Comparison of ENCODE assay signal across 13 cellular contexts in genomic region chr15:85743392-85744045, GRCh38. TPM values are rescaled to one million over a fixed set of nuclear protein-coding genes. Genes with fewer than 3 reads are reported as not detected.
A peak's percentile ranks its signal among the peaks of the same experiment; 100 is the strongest.
DNase-seq lines count a peak whose midpoint lies in the region; ATAC-seq, FAIRE-seq and TF ChIP-seq lines count a peak whose summit lies in the region.
"Had no signal": no experiment of that assay in that cellular context is flagged by ENCODE, and none has a peak within 500 bp of the region (broad histone marks: within the 10 kb centered on the region; RNA-seq: fewer than 3 reads in every experiment).

No MANE protein-coding gene starts in this region.

- no peak overlapping the region for H3K4me3 Mint-ChIP-seq in activated CD4-positive, alpha-beta T cell treated with anti-CD3 and anti-CD28 coated beads, Interleukin-2, amount 10 ng/mL, durations not matched to agents 7 days and 5 days

- no peak overlapping the region for H4K91ac ChIP-seq in neuronal stem cell (ENCODE audit: low read depth, low read length, poor library complexity)

- H2BK12ac ChIP-seq in neuronal stem cell (ENCODE audit: low read length), result no peak overlapping the region

- no peaks in the 10 kb centered on the region for H3K79me2 ChIP-seq in HepG2 (ENCODE audit: insufficient read depth, low read length)

- peaks cover 40% of the 10 kb centered on the region for H3K36me3 ChIP-seq in SJCRH30
- H3K36me3 ChIP-seq in neuronal stem cell (replicated peaks in 1 of 2; ENCODE audit: control insufficient read depth in 2 of 2, insufficient read depth in 2 of 2, low read length in 2 of 2), result peaks cover 30 to 98% of the 10 kb centered on the region in 2 donors
- peaks cover 15 to 57% of the 10 kb centered on the region in 2 experiments for H3K36me3 ChIP-seq in HepG2 (replicated peaks in 1 of 2; ENCODE audit: control insufficient read depth in 1 of 2, insufficient read depth in 2 of 2, low read length in 2 of 2)

- no peak overlapping the region for H3K23ac ChIP-seq in neuronal stem cell (ENCODE audit: low read depth, low read length, poor library complexity)

- no peaks in the 10 kb centered on the region for H3K4me1 Mint-ChIP-seq in activated CD4-positive, alpha-beta T cell treated with anti-CD3 and anti-CD28 coated beads, Interleukin-2, amount 10 ng/mL, durations not matched to agents 7 days and 5 days

- no peaks in the 10 kb centered on the region for H3K9me3 Mint-ChIP-seq in activated CD4-positive, alpha-beta T cell treated with anti-CD3 and anti-CD28 coated beads, Interleukin-2, amount 10 ng/mL, durations not matched to agents 7 days and 5 days

- no peaks in the 10 kb centered on the region for H3K79me1 ChIP-seq in neuronal stem cell (ENCODE audit: low read depth, low read length)

- no peak overlapping the region for H3K4ac ChIP-seq in neuronal stem cell (ENCODE audit: low read length)

- H3K14ac ChIP-seq in neuronal stem cell (ENCODE audit: low read length), result no peak overlapping the region

- no TSS peak for BruUV-seq in HepG2 (replicated peaks; lab: Mats Ljungman, UMichigan)

- no peak overlapping the region for H2BK120ac ChIP-seq in neuronal stem cell (ENCODE audit: low read depth, low read length)

- H3K27ac ChIP-seq in SJCRH30 (no peak overlapping the region), neuronal stem cell (replicated peaks; ENCODE audit: low read length) (peak overlapping the region; percentile 10), HepG2 (ENCODE audit: extremely low read length, insufficient read depth, low read length) (no peak overlapping the region)
- H3K27ac ChIP-seq: transverse colon had no signal

- H3K27me3 Mint-ChIP-seq in activated CD4-positive, alpha-beta T cell treated with anti-CD3 and anti-CD28 coated beads, Interleukin-2, amount 10 ng/mL, durations not matched to agents 7 days and 5 days, result no peaks in the 10 kb centered on the region

- H3K4me3 ChIP-seq in SJCRH30 (no peak overlapping the region), neuronal stem cell (ENCODE audit: low read length in 2 of 2) (no peak overlapping the region), HepG2 (replicated peaks in 1 of 3; ENCODE audit: insufficient read depth in 1 of 3, low read depth in 2 of 3, low read length in 3 of 3) (no peak overlapping the region)
- H3K4me3 ChIP-seq: transverse colon had no signal

- no peak for TF ChIP-seq CTCF in HepG2 (CRISPR knock-in tag; IDR thresholded peaks at IDR 0.05)

- H3K36me3 Mint-ChIP-seq in activated CD4-positive, alpha-beta T cell treated with anti-CD3 and anti-CD28 coated beads, Interleukin-2, amount 10 ng/mL, durations not matched to agents 7 days and 5 days (ENCODE audit: low read depth), result peaks cover 61% of the 10 kb centered on the region

- no CpG with 5 or more reads among the region's 14 CpGs for WGBS in neuronal stem cell (ENCODE audit: extremely low coverage in 2 of 2, insufficient read length in 2 of 2, insufficient replicate concordance in 1 of 2), 2 donors
- 95% methylated on average over 14 of the region's 14 CpGs for WGBS in HepG2 (ENCODE audit: low lambda C conversion rate)

- no peak overlapping the region for H2BK15ac ChIP-seq in neuronal stem cell (ENCODE audit: low read length)

- H4K20me1 ChIP-seq in HepG2 (ENCODE audit: insufficient read depth, low read length), result no peaks in the 10 kb centered on the region; the same call in 1 of the 2 replicates

- TF ChIP-seq EP300 in HepG2 (IDR thresholded peaks at IDR 0.05; ENCODE audit: low read depth in 2 of 2, low read length in 2 of 2) (no peak), HepG2 (CRISPR knock-in tag; IDR thresholded peaks at IDR 0.05; ENCODE audit: borderline replicate concordance) (no peak)

- no peak overlapping the region for H2AFZ ChIP-seq in neuronal stem cell (ENCODE audit: low read length)
- no peak overlapping the region for H2AFZ ChIP-seq in HepG2 (ENCODE audit: low read length)

- CTCF ChIA-PET in activated CD4-positive, alpha-beta T cell treated with anti-CD3 and anti-CD28 coated beads, Interleukin-2, amount 10 ng/mL, durations not matched to agents 7 days and 5 days (lab: Charles Lee), result interaction anchor here (1.3 to 1.4 kb wide), 3 partner anchors 9 to 17 kb away, joined by 4 to 5 read pairs (median 5); no protein-coding TSS in a partner anchor
- CTCF ChIA-PET in HepG2 (lab: Yijun Ruan, JAX; ENCODE audit: low intra/inter-chr PET ratio, low total read pairs), result no interaction called here

- FAIRE-seq in HepG2 (lab: Jason Lieb, UNC), result no peak
- FAIRE-seq: TTC549 had no signal

- H3K9me3 ChIP-seq in SJCRH30 (replicated peaks), result no peaks in the 10 kb centered on the region
- H3K9me3 ChIP-seq in neuronal stem cell (replicated peaks in 1 of 2; ENCODE audit: control insufficient read depth in 2 of 2, insufficient read depth in 1 of 2, low read depth in 1 of 2, low read length in 2 of 2), result no peaks in the 10 kb centered on the region
- H3K9me3 ChIP-seq in HepG2 (ENCODE audit: low read length), result no peaks in the 10 kb centered on the region
- H3K9me3 ChIP-seq: transverse colon had no signal

- H3K4me2 ChIP-seq in neuronal stem cell (ENCODE audit: insufficient read depth, low read length, poor library complexity, severe bottlenecking) (no peak overlapping the region), HepG2 (ENCODE audit: low read depth, low read length) (no peak overlapping the region)

- TF ChIP-seq POLR2A in HepG2 (IDR thresholded peaks at IDR 0.05; ENCODE audit: insufficient read depth in 1 of 2, low read depth in 2 of 2, low read length in 2 of 2), result no peak

- no peak for TF ChIP-seq RAD21 in HepG2 (CRISPR knock-in tag; IDR thresholded peaks at IDR 0.05)

- H3K27ac Mint-ChIP-seq in activated CD4-positive, alpha-beta T cell treated with anti-CD3 and anti-CD28 coated beads, Interleukin-2, amount 10 ng/mL, durations not matched to agents 7 days and 5 days, result peak overlapping the region; percentile 41

- H4K8ac ChIP-seq in neuronal stem cell (ENCODE audit: low read depth, low read length), result no peak overlapping the region

- in situ Hi-C loops in HepG2 (cut with HindIII; ENCODE audit: extremely low pct_ligation_motif_present, low pct_unique_long_range_greater_than_20kb), result no loop called here

- DNase-seq in activated CD4-positive, alpha-beta T cell treated with anti-CD3 and anti-CD28 coated beads, Interleukin-2, amount 10 ng/mL, durations not matched to agents 7 days and 5 days, result no peak
- DNase-seq in activated CD4-positive, alpha-beta T cell treated with anti-CD3 and anti-CD28 coated beads for 4 hours, result no peak
- peak; percentile 66 for DNase-seq in DMS79 (lab: John Stamatoyannopoulos, UW)
- DNase-seq in SJCRH30, result peak; percentile 32 to 48
- DNase-seq in neuronal stem cell (ENCODE audit: low spot score), result no peak
- no peak for DNase-seq in GF-D8 (lab: John Stamatoyannopoulos, UW)
- no peak for DNase-seq in HepG2 (ENCODE audit: low spot score)
- DNase-seq in T1000 (lab: John Stamatoyannopoulos, UW), result no peak
- DNase-seq: mesendoderm, NCI-H1436, transverse colon had no signal

- no peak overlapping the region for H2BK5ac ChIP-seq in neuronal stem cell (ENCODE audit: low read length)

- intact Hi-C loops in HepG2 (cut with micrococcal nuclease; ENCODE audit: unreplicated experiment), result no loop called here

- H3K9ac ChIP-seq in neuronal stem cell (ENCODE audit: low read depth, low read length, poor library complexity) (no peak overlapping the region), HepG2 (ENCODE audit: insufficient read depth, low read depth, low read length) (no peak overlapping the region)

- peaks cover 18% of the 10 kb centered on the region for H3K4me1 ChIP-seq in SJCRH30
- H3K4me1 ChIP-seq in neuronal stem cell (ENCODE audit: control insufficient read depth in 2 of 2, insufficient read depth in 1 of 2, low read depth in 1 of 2, low read length in 2 of 2), result peaks cover 13 to 18% of the 10 kb centered on the region in 2 donors
- no peaks in the 10 kb centered on the region for H3K4me1 ChIP-seq in HepG2 (ENCODE audit: insufficient read depth, low read length)
- H3K4me1 ChIP-seq: transverse colon had no signal

- H2AK5ac ChIP-seq in neuronal stem cell (ENCODE audit: low read depth, low read length), result no peak overlapping the region

- no peaks in the 10 kb centered on the region for H3K27me3 ChIP-seq in SJCRH30
- no peaks in the 10 kb centered on the region for H3K27me3 ChIP-seq in neuronal stem cell (ENCODE audit: control insufficient read depth in 3 of 3, insufficient read depth in 3 of 3, low read depth in 1 of 3, low read length in 3 of 3)
- H3K27me3 ChIP-seq in HepG2 (ENCODE audit: control insufficient read depth in 1 of 2, insufficient read depth in 2 of 2, low read length in 2 of 2), result no peaks in the 10 kb centered on the region
- H3K27me3 ChIP-seq: transverse colon had no signal

- POLR2A ChIA-PET in activated CD4-positive, alpha-beta T cell treated with anti-CD3 and anti-CD28 coated beads, Interleukin-2, amount 10 ng/mL, durations not matched to agents 7 days and 5 days (lab: Charles Lee), result no interaction called here
- POLR2A ChIA-PET in HepG2 (lab: Yijun Ruan, JAX), result no interaction called here

- no peak for ATAC-seq in HepG2
- ATAC-seq: Right ventricle myocardium inferior had no signal

- H3K18ac ChIP-seq in neuronal stem cell (ENCODE audit: low read length), result no peak overlapping the region

RNA-seq across cellular contexts. Expression of gene KLHL25, which starts 51.2 kb away (rescaled TPM):
- total RNA-seq in activated CD4-positive, alpha-beta T cell treated with anti-CD3 and anti-CD28 coated beads, Interleukin-2, amount 10 ng/mL, durations not matched to agents 7 days and 5 days, result 1 to 10 TPM; 7.4 to 8.0 TPM
- total RNA-seq in SJCRH30 (2014; rRNA removed; shearing (Covaris generic)), result 8.2 and 9.5 TPM in 2 replicates
- polyA plus RNA-seq in neuronal stem cell (2013, experiment 1 of 2), result 5.8 TPM
- polyA plus RNA-seq in neuronal stem cell (2013, experiment 2 of 2), result 5.8 TPM
- 7.4 and 8.2 TPM in 2 replicates for total RNA-seq in HepG2 (2016; rRNA removed; fragmentation: Illumina TruSeq; extraction: Trizol)
- 2.2 TPM in 2 replicates for total RNA-seq in HepG2 (2016; cell fraction: cytosol; rRNA removed; fragmentation: Illumina TruSeq; extraction: Trizol; ENCODE audit: low read depth)
- 6.6 and 8.0 TPM in 2 replicates for total RNA-seq in HepG2 (2016; cell fraction: insoluble cytoplasmic fraction; rRNA removed; fragmentation: Illumina TruSeq; extraction: Trizol)
- 4.1 and 4.3 TPM in 2 replicates for total RNA-seq in HepG2 (2016; cell fraction: membrane; rRNA removed; fragmentation: Illumina TruSeq; extraction: Trizol)
- 6.8 and 7.2 TPM in 2 replicates for total RNA-seq in HepG2 (2016; cell fraction: nucleus; rRNA removed; fragmentation: Illumina TruSeq; extraction: Trizol)
- 3.7 and 5.2 TPM in 2 replicates for polyA plus RNA-seq in HepG2 (2011; rRNA removed)
- 3.2 and 4.8 TPM in 2 replicates for polyA plus RNA-seq in HepG2 (2011; cell fraction: cytosol; rRNA removed)
- polyA plus RNA-seq in HepG2 (2011; cell fraction: nucleus; rRNA removed), result 9.9 and 10.8 TPM in 2 replicates
- polyA plus RNA-seq in HepG2 (2012), result 2.3 and 3.1 TPM in 2 replicates
- 1.0 and 1.1 TPM in 2 replicates for polyA plus RNA-seq in HepG2 (2016; cell fraction: cytosol; fragmentation: Illumina TruSeq; extraction: Trizol; ENCODE audit: low read depth)
- 5.4 and 5.9 TPM in 2 replicates for polyA plus RNA-seq in HepG2 (2016; cell fraction: insoluble cytoplasmic fraction; fragmentation: Illumina TruSeq; extraction: Trizol; ENCODE audit: low read depth)
- 1.7 and 2.0 TPM in 2 replicates for polyA plus RNA-seq in HepG2 (2016; cell fraction: membrane; fragmentation: Illumina TruSeq; extraction: Trizol; ENCODE audit: low read depth)
- 8.0 TPM in 2 replicates for polyA plus RNA-seq in HepG2 (2016; cell fraction: nucleus; fragmentation: Illumina TruSeq; extraction: Trizol; ENCODE audit: insufficient read depth, low read depth)
- 9.9 and 14.9 TPM in 2 replicates for polyA minus RNA-seq in HepG2 (2011; rRNA and poly(A)+ RNA removed; ENCODE audit: low replicate concordance)
- 3.3 and 4.0 TPM in 2 replicates for polyA minus RNA-seq in HepG2 (2011; cell fraction: cytosol; rRNA and poly(A)+ RNA removed)
- 6.2 and 6.7 TPM in 2 replicates for polyA minus RNA-seq in HepG2 (2011; cell fraction: nucleus; rRNA and poly(A)+ RNA removed)

Comparison
In these comparisons a context has a peak if more than half of its experiments do, and no peak if none do; other contexts are left out.
1. DNase-seq: peak in DMS79 (single experiment) and SJCRH30 (2 of 2); none in activated CD4-positive, alpha-beta T cell treated with anti-CD3 and anti-CD28 coated beads, Interleukin-2, amount 10 ng/mL, durations not matched to agents 7 days and 5 days (single experiment), activated CD4-positive, alpha-beta T cell treated with anti-CD3 and anti-CD28 coated beads for 4 hours (0 of 2), neuronal stem cell (single experiment), GF-D8 (single experiment), HepG2 (single experiment) and T1000 (single experiment).